In genomic region chr9:99907208-99907532, GRCh38 we compare ENCODE assay signal across 8 cellular contexts. TPM values are rescaled to one million over a fixed set of nuclear protein-coding genes. Genes with fewer than 3 reads are reported as not detected.
DNase-seq lines count a peak whose midpoint lies in the region; TF ChIP-seq lines count a peak whose summit lies in the region.

No MANE protein-coding gene starts in this region.

- H3K27me3 ChIP-seq in Caco-2 (replicated peaks; ENCODE audit: control insufficient read depth, insufficient read depth, low read length) (no peaks in the 10 kb centered on the region), NT2/D1 (ENCODE audit: insufficient read depth, insufficient read length) (peaks cover 5% of the 10 kb centered on the region), ovary (no peaks in the 10 kb centered on the region)

- peaks cover 10% of the 10 kb centered on the region for H3K4me1 ChIP-seq in Caco-2
- no peaks in the 10 kb centered on the region for H3K4me1 ChIP-seq in NT2/D1 (ENCODE audit: insufficient read depth, insufficient read length)
- H3K4me1 ChIP-seq in ovary (ENCODE audit: insufficient read depth) = peaks cover 1% of the 10 kb centered on the region

- H3K4me1 Mint-ChIP-seq in Caco-2 (ENCODE audit: low read depth, unreplicated experiment) (peaks cover 18% of the 10 kb centered on the region), endothelial cell (ENCODE audit: unreplicated experiment) (peaks cover 22% of the 10 kb centered on the region)

- H3K4me3 Mint-ChIP-seq in Caco-2 (ENCODE audit: unreplicated experiment) (peak overlapping the region; percentile 76), endothelial cell (ENCODE audit: unreplicated experiment) (peak overlapping the region; percentile 98)

- H3K9me3 Mint-ChIP-seq in Caco-2 (ENCODE audit: unreplicated experiment) = no peaks in the 10 kb centered on the region
- H3K9me3 Mint-ChIP-seq in endothelial cell (ENCODE audit: unreplicated experiment) = no peaks in the 10 kb centered on the region

- H3K9ac ChIP-seq in NT2/D1 (ENCODE audit: insufficient read length, low read depth) = peak overlapping the region; percentile 90

- H3K36me3 ChIP-seq in Caco-2 (ENCODE audit: control insufficient read depth, insufficient read depth, low read length) = no peaks in the 10 kb centered on the region
- no peaks in the 10 kb centered on the region for H3K36me3 ChIP-seq in NT2/D1 (ENCODE audit: insufficient read depth, insufficient read length, low read length)
- H3K36me3 ChIP-seq in ovary = no peaks in the 10 kb centered on the region

- H3K4me3 ChIP-seq in Caco-2 (ENCODE audit: low read depth, low read length) (peak overlapping the region; percentile 89), NT2/D1 (ENCODE audit: insufficient read length, low read depth) (peak overlapping the region; percentile 83), ovary (peak overlapping the region; percentile 90)

- 2 to 6% (median 2%) methylated on average over 9 of the region's 9 CpGs for WGBS in ovary, 3 donors

- POLR2A ChIA-PET in Caco-2 (lab: Charles Lee) = interaction anchor here (0.6 to 0.7 kb wide), 2 partner anchors 10 to 93 kb away, joined by 3 read pairs; no protein-coding TSS in a partner anchor

- peak overlapping the region; percentile 92 to 94 for H3K27ac ChIP-seq in ovary

- peaks cover 2% of the 10 kb centered on the region for H3K27me3 Mint-ChIP-seq in Caco-2 (ENCODE audit: insufficient read depth, unreplicated experiment)
- H3K27me3 Mint-ChIP-seq in endothelial cell (ENCODE audit: unreplicated experiment) = peaks cover 9% of the 10 kb centered on the region

- TF ChIP-seq POLR2A in ovary (IDR thresholded peaks at IDR 0.05) = no peak

- no peak for TF ChIP-seq CTCF in Caco-2 (IDR thresholded peaks at IDR 0.05; ENCODE audit: insufficient read depth in 1 of 2, low read depth in 1 of 2, low read length in 1 of 2, severe bottlenecking in 1 of 2, unreplicated experiment in 1 of 2)
- TF ChIP-seq CTCF in endothelial cell (IDR thresholded peaks at IDR 0.05; ENCODE audit: unreplicated experiment) = no peak
- no peak for TF ChIP-seq CTCF in ovary (IDR thresholded peaks at IDR 0.05)

- CTCF ChIA-PET in Caco-2 (lab: Charles Lee) = interaction anchor here (0.6 to 1.0 kb wide), 3 partner anchors 40 to 83 kb away, joined by 3 to 6 read pairs (median 4); no protein-coding TSS in a partner anchor

- H3K36me3 Mint-ChIP-seq in Caco-2 (ENCODE audit: insufficient read depth, unreplicated experiment) (peaks cover 7% of the 10 kb centered on the region), endothelial cell (ENCODE audit: low read depth, unreplicated experiment) (peaks cover 3% of the 10 kb centered on the region)

- no peak for TF ChIP-seq EP300 in ovary (IDR thresholded peaks at IDR 0.05)

- BruUV-seq in Caco-2 (replicated peaks; lab: Mats Ljungman, UMichigan) = no TSS peak

- DNase-seq in Caco-2 (no peak), NT2/D1 (ENCODE audit: low read depth, low spot score) (no peak), endothelial cell (ENCODE audit: low spot score) (no peak), ovary (no peak), dedifferentiated amniotic fluid mesenchymal stem cell (ENCODE audit: extremely low spot score) (no peak), ureter (ENCODE audit: low spot score) (no peak), NCI-H774 (lab: John Stamatoyannopoulos, UW) (no peak), HT-29 (ENCODE audit: low spot score) (no peak)

- intact Hi-C loops in Caco-2 (cut with micrococcal nuclease; ENCODE audit: unreplicated experiment) (loop anchor here (2.0 to 5.0 kb wide), 2 partner anchors 100 to 192 kb away; partner anchors contain the start of genes ERP44 and INVS), ovary (cut with DNase I) (loop anchor here in 2 of 4 donors (5.0 to 10.0 kb wide), 2 partner anchors 82 to 85 kb away; partner anchors contain the start of gene NR4A3 (in 2 of the 2))

- H3K27ac Mint-ChIP-seq in Caco-2 (ENCODE audit: unreplicated experiment) (peak overlapping the region; percentile 70), endothelial cell (ENCODE audit: unreplicated experiment) (peak overlapping the region; percentile 93)

- H3K9me3 ChIP-seq in Caco-2 (no peaks in the 10 kb centered on the region), NT2/D1 (ENCODE audit: insufficient read depth, low read length) (no peaks in the 10 kb centered on the region), ovary (no peaks in the 10 kb centered on the region)

RNA-seq across cellular contexts. Expression of gene STX17, which starts 0.7 kb away (rescaled TPM):
- 40.2 and 41.1 TPM in 2 replicates for total RNA-seq in Caco-2 (2022)
- total RNA-seq in endothelial cell (ENCODE audit: unreplicated experiment) = 28.5 TPM
- total RNA-seq in ovary = 10 to 100 TPM; 27.9 to 43.1 (median 33.9) TPM
- polyA plus RNA-seq in ovary = 10 to 100 TPM in 1 of 2 donors, 1 to 10 TPM in 1; 7.7 to 17.4 TPM
- total RNA-seq in ureter = 54.0 TPM
- 7.4 and 7.6 TPM in 2 replicates for total RNA-seq in HT-29 (2014; rRNA removed; shearing (Covaris generic))
